8 cellular contexts compared by ENCODE assay signal in genomic region chr19:4390017-4390861, GRCh38. TPM values are rescaled to one million over a fixed set of nuclear protein-coding genes. Genes with fewer than 3 reads are reported as not detected.
A peak's percentile ranks its signal among the peaks of the same experiment; 100 is the strongest.
DNase-seq lines count a peak whose midpoint lies in the region; ATAC-seq and TF ChIP-seq lines count a peak whose summit lies in the region.

No MANE protein-coding gene starts in this region.

- peaks cover 0 to 19% (median 0%) of the 10 kb centered on the region in 3 donors for H3K36me3 ChIP-seq in Peyer's patch

- no peak for TF ChIP-seq POLR2A in Peyer's patch (IDR thresholded peaks at IDR 0.05)

- peaks cover 0 to 58% (median 13%) of the 10 kb centered on the region in 4 donors for H3K4me1 ChIP-seq in Peyer's patch

- DNase-seq in Peyer's patch (peak in 1 of 3 donors; percentile 62), epithelial cell of proximal tubule (ENCODE audit: low read depth) (no peak), nephron progenitor cell (peak; percentile 47), NCI-H187 (lab: John Stamatoyannopoulos, UW) (no peak)

- peaks cover 84% of the 10 kb centered on the region for H3K4me1 Mint-ChIP-seq in nephron progenitor cell

- TF ChIP-seq CTCF in C4-2B (conservative IDR thresholded peaks at IDR 0.05), result no peak
- TF ChIP-seq CTCF in Peyer's patch (IDR thresholded peaks at IDR 0.05), result no peak
- TF ChIP-seq CTCF in epithelial cell of proximal tubule (conservative IDR thresholded peaks at IDR 0.05; ENCODE audit: low read depth, low read length), result no peak
- TF ChIP-seq CTCF in nephron progenitor cell (IDR thresholded peaks at IDR 0.05), result no peak

- H3K27me3 Mint-ChIP-seq in nephron progenitor cell (ENCODE audit: low read depth, poor library complexity), result no peaks in the 10 kb centered on the region

- peaks cover 8% of the 10 kb centered on the region for H3K36me3 Mint-ChIP-seq in nephron progenitor cell (ENCODE audit: low read depth)

- H3K27me3 ChIP-seq in Peyer's patch, result no peaks in the 10 kb centered on the region

- peak overlapping the region; percentile 93 for H3K27ac Mint-ChIP-seq in nephron progenitor cell

- no peaks in the 10 kb centered on the region for H3K9me3 Mint-ChIP-seq in nephron progenitor cell

- ATAC-seq in HG03439 (IDR thresholded peaks at IDR 0.05; ENCODE audit: unreplicated experiment) (no peak), GM21576 (IDR thresholded peaks at IDR 0.05; ENCODE audit: unreplicated experiment) (no peak), GM19395 (IDR thresholded peaks at IDR 0.05; ENCODE audit: unreplicated experiment) (no peak)

- H3K27ac ChIP-seq in C4-2B (peak overlapping the region; percentile 91), Peyer's patch (peak overlapping the region; percentile 38 to 85 (median 78))

- H3K4me3 ChIP-seq in Peyer's patch (peak overlapping the region in 2 of 4 donors; percentile 17 to 33), epithelial cell of proximal tubule (ENCODE audit: low read depth, low read length) (peak overlapping the region; percentile 11)

- peak overlapping the region; percentile 73 for H3K4me3 Mint-ChIP-seq in nephron progenitor cell

- H3K9me3 ChIP-seq in Peyer's patch, result no peaks in the 10 kb centered on the region

RNA-seq across cellular contexts. Expression of gene SH3GL1, which starts 10.1 kb away (rescaled TPM):
- 100 to 1,000 TPM in 1 of 4 donors, 10 to 100 TPM in 3; 69.3 to 102 (median 73.9) TPM for total RNA-seq in Peyer's patch
- total RNA-seq in epithelial cell of proximal tubule, result 66.5 and 109 TPM in 2 replicates

RNA-seq across cellular contexts. Expression of gene CHAF1A, which starts 12.2 kb away (rescaled TPM):
- 10 to 100 TPM in 3 of 4 donors, 1 to 10 TPM in 1; 7.5 to 66.8 (median 14.4) TPM for total RNA-seq in Peyer's patch
- total RNA-seq in epithelial cell of proximal tubule, result 36.7 and 50.2 TPM in 2 replicates

RNA-seq across cellular contexts. Expression of gene MPND, which starts 46.9 kb away (rescaled TPM):
- total RNA-seq in Peyer's patch (10 to 100 TPM in 3 of 4 donors, 1 to 10 TPM in 1; 8.3 to 26.1 (median 20.8) TPM), epithelial cell of proximal tubule (3.9 and 6.3 TPM in 2 replicates)

RNA-seq across cellular contexts. Expression of gene STAP2, which starts 51.6 kb away (rescaled TPM):
- total RNA-seq in Peyer's patch, result 100 to 1,000 TPM in 3 of 4 donors, 10 to 100 TPM in 1; 90.8 to 227 (median 134) TPM
- 49.2 and 70.8 TPM in 2 replicates for total RNA-seq in epithelial cell of proximal tubule
